In the genomic region with DNA sequence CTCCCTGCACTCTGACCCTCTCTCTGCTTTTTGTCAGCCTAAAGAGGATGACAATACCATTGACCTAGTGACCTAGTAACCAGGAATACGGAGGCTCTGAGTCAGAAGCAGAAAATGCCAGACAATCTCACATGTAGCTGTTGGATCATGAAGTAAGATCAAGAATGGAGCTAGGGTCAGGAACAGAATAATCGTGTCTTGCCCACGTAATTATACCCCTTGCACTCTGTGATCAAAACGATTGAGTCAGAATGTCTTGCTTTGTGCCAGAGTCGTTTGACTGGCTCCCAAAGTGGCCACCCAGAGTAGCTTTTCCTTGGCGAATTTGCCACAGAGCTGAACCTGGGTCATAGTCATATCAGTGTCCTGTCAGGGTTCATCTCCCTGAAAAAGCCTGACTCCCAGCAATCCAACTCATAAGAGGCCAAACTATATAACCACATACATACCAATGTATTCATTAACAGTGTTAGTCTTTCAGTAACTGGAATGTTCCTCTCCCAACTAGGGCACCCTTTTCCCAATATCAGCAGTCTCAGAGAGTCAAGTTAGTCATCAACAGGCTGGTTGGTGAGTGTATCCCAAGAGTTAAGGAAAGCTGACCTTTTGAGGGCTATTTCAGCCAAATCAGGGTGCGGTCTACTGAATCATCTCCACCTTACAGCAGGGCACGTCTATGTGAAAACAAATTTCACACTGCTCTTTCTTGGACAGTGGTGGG, we compare ENCODE assay signal across 12 cellular contexts. TPM values are rescaled to one million over a fixed set of nuclear protein-coding genes. Genes with fewer than 3 reads are reported as not detected.
DNase-seq lines count a peak whose midpoint lies in the region; ATAC-seq, FAIRE-seq and TF ChIP-seq lines count a peak whose summit lies in the region.
"Had no signal": no experiment of that assay in that cellular context is flagged by ENCODE, and none has a peak within 500 bp of the region (broad histone marks: within the 10 kb centered on the region; RNA-seq: fewer than 3 reads in every experiment).

No MANE protein-coding gene starts in this region.

- H3K27me3 ChIP-seq in MG63 = no peaks in the 10 kb centered on the region
- no peaks in the 10 kb centered on the region for H3K27me3 ChIP-seq in testis
- H3K27me3 ChIP-seq: upper lobe of right lung had no signal

- peak; percentile 89 for DNase-seq in AG10803 (ENCODE audit: low read depth)
- peak; percentile 93 for DNase-seq in MG63
- DNase-seq in myocyte (ENCODE audit: low read depth) = peak; percentile 66
- DNase-seq in GM19239 (ENCODE audit: insufficient read length, low spot score) = no peak
- DNase-seq in testis = no peak
- DNase-seq: activated naive CD4-positive, alpha-beta T cell; CD4-positive, alpha-beta T cell; upper lobe of right lung had no signal

- ATAC-seq in HG02973 (IDR thresholded peaks at IDR 0.05; ENCODE audit: unreplicated experiment) = no peak
- no peak for ATAC-seq in HG02759 (IDR thresholded peaks at IDR 0.05; ENCODE audit: unreplicated experiment)
- ATAC-seq: upper lobe of right lung had no signal

- 75 to 83% methylated on average over 8 of the region's 8 CpGs for WGBS in testis, 2 donors

- TF ChIP-seq POLR2A in testis (IDR thresholded peaks at IDR 0.05) = no peak

- no peaks in the 10 kb centered on the region for H3K27me3 Mint-ChIP-seq in dendritic cell treated with granulocyte-macrophage colony-stimulating factor and Interleukin-4, amounts not matched to agents 40 ng/mL and 50 ng/mL, for 4 days
- H3K27me3 Mint-ChIP-seq: CD4-positive, alpha-beta T cell had no signal

- intact Hi-C loops in dendritic cell treated with granulocyte-macrophage colony-stimulating factor and Interleukin-4, amounts not matched to agents 40 ng/mL and 50 ng/mL, for 4 days (cut with micrococcal nuclease) = no loop called here
- intact Hi-C loops in testis (cut with DNase I; ENCODE audit: low total_unique reads) = no loop called here

- peak overlapping the region; percentile 98 for H3K27ac Mint-ChIP-seq in dendritic cell treated with granulocyte-macrophage colony-stimulating factor and Interleukin-4, amounts not matched to agents 40 ng/mL and 50 ng/mL, for 4 days
- H3K27ac Mint-ChIP-seq: CD4-positive, alpha-beta T cell had no signal

- H3K4me3 ChIP-seq in AG10803 (ENCODE audit: low read length) = no peak overlapping the region
- H3K4me3 ChIP-seq in MG63 = no peak overlapping the region
- H3K4me3 ChIP-seq in testis = no peak overlapping the region
- H3K4me3 ChIP-seq: upper lobe of right lung had no signal

- peaks cover 58% of the 10 kb centered on the region for H3K4me1 Mint-ChIP-seq in dendritic cell treated with granulocyte-macrophage colony-stimulating factor and Interleukin-4, amounts not matched to agents 40 ng/mL and 50 ng/mL, for 4 days (ENCODE audit: low read depth)

- no peak for FAIRE-seq in GM19239 (lab: Jason Lieb, UNC)
- FAIRE-seq: endometrium had no signal

- no peaks in the 10 kb centered on the region for H3K9me3 Mint-ChIP-seq in dendritic cell treated with granulocyte-macrophage colony-stimulating factor and Interleukin-4, amounts not matched to agents 40 ng/mL and 50 ng/mL, for 4 days
- H3K9me3 Mint-ChIP-seq: CD4-positive, alpha-beta T cell had no signal

- H3K27ac ChIP-seq in testis = no peak overlapping the region

- TF ChIP-seq CTCF in AG10803 (conservative IDR thresholded peaks at IDR 0.05; ENCODE audit: low read length) (no peak), testis (IDR thresholded peaks at IDR 0.05) (no peak)

- no peaks in the 10 kb centered on the region for H3K9me3 ChIP-seq in MG63
- no peaks in the 10 kb centered on the region for H3K9me3 ChIP-seq in testis
- H3K9me3 ChIP-seq: upper lobe of right lung had no signal

- H3K36me3 Mint-ChIP-seq in dendritic cell treated with granulocyte-macrophage colony-stimulating factor and Interleukin-4, amounts not matched to agents 40 ng/mL and 50 ng/mL, for 4 days (ENCODE audit: low read depth) = no peaks in the 10 kb centered on the region

- H3K36me3 ChIP-seq in MG63 (no peaks in the 10 kb centered on the region), testis (ENCODE audit: low read depth, missing control alignments) (no peaks in the 10 kb centered on the region)
- H3K36me3 ChIP-seq: upper lobe of right lung had no signal

- peaks cover 9% of the 10 kb centered on the region for H3K4me1 ChIP-seq in testis

- no peak overlapping the region for H3K4me3 Mint-ChIP-seq in dendritic cell treated with granulocyte-macrophage colony-stimulating factor and Interleukin-4, amounts not matched to agents 40 ng/mL and 50 ng/mL, for 4 days
- H3K4me3 Mint-ChIP-seq: CD4-positive, alpha-beta T cell had no signal

RNA-seq across cellular contexts. Expression of a gene that starts 5.0 kb away (rescaled TPM):
- 136 and 146 TPM in 2 replicates for total RNA-seq in MG63 (2014; rRNA removed; shearing (Covaris generic); ENCODE audit: low replicate concordance)
- total RNA-seq in myocyte (396 and 434 TPM in 2 replicates), testis (100 to 1,000 TPM; 104 to 135 TPM)
- polyA plus RNA-seq in myocyte (2012) = 192 TPM
- polyA plus RNA-seq in testis (ENCODE audit: insufficient read depth, low read depth, low replicate concordance) = 179 TPM

Comparison
In these comparisons a context has a peak if more than half of its experiments do, and no peak if none do; other contexts are left out.
1. DNase-seq: peak in AG10803 (single experiment), MG63 (single experiment) and myocyte (single experiment); none in GM19239 (single experiment) and testis (single experiment).